8 cellular contexts compared by ENCODE assay signal in genomic region chr14:91115986-91116385, GRCh38. TPM values are rescaled to one million over a fixed set of nuclear protein-coding genes. Genes with fewer than 3 reads are reported as not detected.
A peak's percentile ranks its signal among the peaks of the same experiment; 100 is the strongest.
DNase-seq lines count a peak whose midpoint lies in the region; ATAC-seq, FAIRE-seq and TF ChIP-seq lines count a peak whose summit lies in the region.

No MANE protein-coding gene starts in this region.

- no peaks in the 10 kb centered on the region for H3K79me2 ChIP-seq in astrocyte (ENCODE audit: insufficient read depth, low read length)

- no peaks in the 10 kb centered on the region for H3K9me3 Mint-ChIP-seq in stimulated activated naive CD8-positive, alpha-beta T cell treated with anti-CD3 and anti-CD28 coated beads, Interleukin-15, Interleukin-2, amounts not matched to agents 100 ng/mL and 50 ng/mL, for 24 hours
- H3K9me3 Mint-ChIP-seq in astrocyte (ENCODE audit: unreplicated experiment) = no peaks in the 10 kb centered on the region

- no peak for FAIRE-seq in astrocyte (lab: Jason Lieb, UNC)

- peaks cover 3% of the 10 kb centered on the region for H3K27me3 ChIP-seq in astrocyte (ENCODE audit: insufficient read depth, low read length)

- peaks cover 76% of the 10 kb centered on the region for H3K4me1 Mint-ChIP-seq in stimulated activated naive CD8-positive, alpha-beta T cell treated with anti-CD3 and anti-CD28 coated beads, Interleukin-15, Interleukin-2, amounts not matched to agents 100 ng/mL and 50 ng/mL, for 24 hours (ENCODE audit: low read depth)
- peaks cover 30% of the 10 kb centered on the region for H3K4me1 Mint-ChIP-seq in astrocyte (ENCODE audit: low read depth, unreplicated experiment)

- no peak overlapping the region for H3K27ac ChIP-seq in astrocyte (ENCODE audit: low read depth, low read length)

- H3K9me3 ChIP-seq in astrocyte (ENCODE audit: insufficient read depth, low read depth, low read length) = no peaks in the 10 kb centered on the region

- peak overlapping the region; percentile 95 for H3K27ac Mint-ChIP-seq in stimulated activated naive CD8-positive, alpha-beta T cell treated with anti-CD3 and anti-CD28 coated beads, Interleukin-15, Interleukin-2, amounts not matched to agents 100 ng/mL and 50 ng/mL, for 24 hours
- no peak overlapping the region for H3K27ac Mint-ChIP-seq in astrocyte (ENCODE audit: unreplicated experiment)

- TF ChIP-seq CTCF in astrocyte (IDR thresholded peaks at IDR 0.05; ENCODE audit: insufficient read depth, low read depth, low read length) = no peak

- H3K36me3 Mint-ChIP-seq in stimulated activated naive CD8-positive, alpha-beta T cell treated with anti-CD3 and anti-CD28 coated beads, Interleukin-15, Interleukin-2, amounts not matched to agents 100 ng/mL and 50 ng/mL, for 24 hours (ENCODE audit: low read depth) = peaks cover 38% of the 10 kb centered on the region
- peaks cover 12% of the 10 kb centered on the region for H3K36me3 Mint-ChIP-seq in astrocyte (ENCODE audit: low read depth, unreplicated experiment)

- H2AFZ ChIP-seq in astrocyte (ENCODE audit: low read depth, low read length) = no peak overlapping the region

- H3K4me2 ChIP-seq in astrocyte (ENCODE audit: low read length) = no peak overlapping the region

- H3K4me1 ChIP-seq in astrocyte (ENCODE audit: insufficient read depth, low read length) = peaks cover 17% of the 10 kb centered on the region

- no peaks in the 10 kb centered on the region for H3K36me3 ChIP-seq in astrocyte (ENCODE audit: insufficient read depth, low read length)

- H3K27me3 Mint-ChIP-seq in stimulated activated naive CD8-positive, alpha-beta T cell treated with anti-CD3 and anti-CD28 coated beads, Interleukin-15, Interleukin-2, amounts not matched to agents 100 ng/mL and 50 ng/mL, for 24 hours = no peaks in the 10 kb centered on the region
- H3K27me3 Mint-ChIP-seq in astrocyte (ENCODE audit: low read depth, unreplicated experiment) = no peaks in the 10 kb centered on the region

- ATAC-seq in stimulated activated naive CD8-positive, alpha-beta T cell treated with anti-CD3 and anti-CD28 coated beads, Interleukin-15, Interleukin-2, amounts not matched to agents 100 U/mL and 50 U/mL, for 24 hours = no peak
- ATAC-seq in GM21390 (IDR thresholded peaks at IDR 0.05; ENCODE audit: unreplicated experiment) = no peak

- DNase-seq in stimulated activated naive CD8-positive, alpha-beta T cell treated with anti-CD3 and anti-CD28 coated beads, Interleukin-15, Interleukin-2, amounts not matched to agents 100 U/mL and 50 U/mL, for 24 hours = no peak
- DNase-seq in astrocyte (ENCODE audit: low read depth) (no peak), medulla oblongata (ENCODE audit: extremely low spot score) (peak; percentile 43), DMS153 treated with DMSO at 0.1 percent for 48 hours (lab: John Stamatoyannopoulos, UW; ENCODE audit: unreplicated experiment) (no peak), islet precursor cell (no peak)
- DNase-seq in activated CD8-positive, alpha-beta memory T cell treated with anti-CD3 and anti-CD28 coated beads, Interleukin-2, amount 50 U/mL, for 48 hours = no peak

- no peak overlapping the region for H3K9ac ChIP-seq in astrocyte (ENCODE audit: low read length)

- H3K4me3 Mint-ChIP-seq in stimulated activated naive CD8-positive, alpha-beta T cell treated with anti-CD3 and anti-CD28 coated beads, Interleukin-15, Interleukin-2, amounts not matched to agents 100 ng/mL and 50 ng/mL, for 24 hours = peak overlapping the region; percentile 97
- peak overlapping the region; percentile 15 for H3K4me3 Mint-ChIP-seq in astrocyte (ENCODE audit: unreplicated experiment)

- H4K20me1 ChIP-seq in astrocyte (ENCODE audit: insufficient read depth, low read length) = no peaks in the 10 kb centered on the region

- no peak overlapping the region for H3K4me3 ChIP-seq in astrocyte (ENCODE audit: insufficient read depth, low read depth, low read length)

RNA-seq across cellular contexts. Expression of gene DGLUCY, which starts 2.1 kb away (rescaled TPM):
- 20.0 and 25.9 TPM in 2 replicates for total RNA-seq in astrocyte

RNA-seq across cellular contexts. Expression of gene RPS6KA5, which starts 55.5 kb away (rescaled TPM):
- total RNA-seq in astrocyte = 0.99 and 1.0 TPM in 2 replicates
